Comparison of ENCODE assay signal across 3 cellular contexts in the genomic region with DNA sequence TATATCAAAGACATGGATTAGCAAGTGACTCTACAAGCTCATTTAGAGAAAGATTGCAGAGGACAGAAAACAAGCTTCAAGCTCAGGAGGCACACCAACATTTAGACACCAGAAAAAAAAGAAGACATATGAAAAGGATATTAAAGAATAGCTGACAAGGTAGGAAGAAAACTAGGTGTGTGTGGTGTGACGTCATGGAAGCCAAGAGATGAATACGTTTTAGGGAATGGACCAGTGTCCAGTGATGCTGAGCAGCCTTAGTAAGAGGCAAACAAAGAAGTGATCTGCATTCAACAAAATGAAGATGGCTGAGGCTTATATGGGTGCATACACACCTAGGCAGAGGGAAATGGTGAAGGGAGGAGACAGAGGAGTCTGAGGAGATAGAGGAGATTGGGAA.
TF ChIP-seq lines count a peak whose summit lies in the region.

No MANE protein-coding gene starts in this region.

TF ChIP-seq in HepG2, 621 proteins besides CTCF, POLR2A, EP300 and RAD21:
- TF ChIP-seq ATF7 (IDR thresholded peaks at IDR 0.05) (peak; percentile 97), ATF7 (CRISPR knock-in tag; IDR thresholded peaks at IDR 0.05) (no peak), FOXM1 (CRISPR knock-in tag; IDR thresholded peaks at IDR 0.05) (no peak), MAZ (IDR thresholded peaks at IDR 0.05; ENCODE audit: borderline replicate concordance, low read depth, low read length) (no peak), MAZ (CRISPR knock-in tag; IDR thresholded peaks at IDR 0.05; ENCODE audit: low read depth) (no peak), CREB1 (IDR thresholded peaks at IDR 0.05) (peak; percentile 97), CREB1 (CRISPR knock-in tag; IDR thresholded peaks at IDR 0.05) (no peak)

TF ChIP-seq in HEK293, 187 proteins besides CTCF, POLR2A, EP300 and RAD21:
- TF ChIP-seq HOXC10 (CRISPR knock-in tag; IDR thresholded peaks at IDR 0.05) (no peak), ATF2 (tag by site-specific recombination; IDR thresholded peaks at IDR 0.05; ENCODE audit: low read depth) (peak; percentile 28; the same call in 1 of the 2 replicates)

TF ChIP-seq in H1, 55 proteins besides CTCF, POLR2A, EP300 and RAD21:
- no peak for TF ChIP-seq SIX5 (IDR thresholded peaks at IDR 0.05; ENCODE audit: low read depth, low read length)
- no peak for TF ChIP-seq SP1 (IDR thresholded peaks at IDR 0.05; ENCODE audit: low read depth, low read length)
- no peak for TF ChIP-seq SP2 (IDR thresholded peaks at IDR 0.05; ENCODE audit: low read length)
- no peak for TF ChIP-seq POLR2AphosphoS5 (IDR thresholded peaks at IDR 0.05; ENCODE audit: low read depth, low read length)
- no peak for TF ChIP-seq RXRA (IDR thresholded peaks at IDR 0.05; ENCODE audit: insufficient read depth, low read depth, low read length)
- TF ChIP-seq, protein P1, sequence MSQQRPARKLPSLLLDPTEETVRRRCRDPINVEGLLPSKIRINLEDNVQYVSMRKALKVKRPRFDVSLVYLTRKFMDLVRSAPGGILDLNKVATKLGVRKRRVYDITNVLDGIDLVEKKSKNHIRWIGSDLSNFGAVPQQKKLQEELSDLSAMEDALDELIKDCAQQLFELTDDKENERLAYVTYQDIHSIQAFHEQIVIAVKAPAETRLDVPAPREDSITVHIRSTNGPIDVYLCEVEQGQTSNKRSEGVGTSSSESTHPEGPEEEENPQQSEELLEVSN (IDR thresholded peaks at IDR 0.05), result no peak
- TF ChIP-seq BCL11A (IDR thresholded peaks at IDR 0.05; ENCODE audit: low read depth in 2 of 2, low read length in 2 of 2), result no peak
